Comparison of ENCODE assay signal across 7 cellular contexts in genomic region chr21:35652196-35652595, GRCh38.
"Had no signal": no experiment of that assay in that cellular context is flagged by ENCODE, and none has a peak within 500 bp of the region (broad histone marks: within the 10 kb centered on the region; RNA-seq: fewer than 3 reads in every experiment).

No MANE protein-coding gene starts in this region.

- H3K27ac ChIP-seq: GM23248 had no signal

- DNase-seq: GM23248, GOT3, H7, HFFc6, IMR-90 had no signal

- H3K4me1 ChIP-seq: HAP-1 had no signal

- H3K4me3 ChIP-seq: GM23248, HAP-1, K562 had no signal

- H3K9me3 ChIP-seq: HAP-1 had no signal

- H3K36me3 ChIP-seq: HAP-1 had no signal

- H2AFZ ChIP-seq: GM23248 had no signal

- H3K9ac ChIP-seq: GM23248 had no signal
